Comparison of ENCODE assay signal across 1 cellular context in the genomic region with DNA sequence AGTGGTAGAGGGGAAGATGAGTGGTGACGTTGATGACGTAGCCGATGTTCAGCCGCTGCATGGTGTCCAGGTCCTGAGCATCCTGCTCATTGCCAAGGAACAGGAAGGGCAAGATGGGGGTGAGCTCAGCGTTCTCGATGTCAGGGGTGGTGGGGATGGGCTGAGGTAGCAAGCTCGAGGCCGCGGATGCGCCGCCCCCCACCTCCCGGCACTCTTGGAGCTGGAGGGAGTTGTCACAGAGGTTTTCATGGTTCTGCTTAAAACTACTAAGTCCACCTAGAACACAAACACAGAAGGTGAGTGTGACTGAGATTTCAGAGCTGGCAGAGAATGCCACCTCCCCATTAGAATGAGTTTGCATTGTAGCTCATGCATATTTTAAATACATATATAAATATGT.
TF ChIP-seq lines count a peak whose summit lies in the region.

No MANE protein-coding gene starts in this region.

TF ChIP-seq in K562, 482 proteins besides CTCF, POLR2A, EP300 and RAD21:
- no peak for TF ChIP-seq ZMIZ1 (IDR thresholded peaks at IDR 0.05; ENCODE audit: low read depth in 2 of 2, low read length in 2 of 2)
- TF ChIP-seq ZNF165 (CRISPR knock-in tag; IDR thresholded peaks at IDR 0.05; ENCODE audit: borderline replicate concordance): 0 out of 2 replicates have a peak, but pooled peaks have one; percentile 8
- no peak for TF ChIP-seq BRF1 (IDR thresholded peaks at IDR 0.05; ENCODE audit: borderline replicate concordance, extremely low read depth, insufficient read length)
- TF ChIP-seq IFI16 (CRISPR knock-in tag; IDR thresholded peaks at IDR 0.05): no peak
- no peak for TF ChIP-seq MTA2 (IDR thresholded peaks at IDR 0.05; ENCODE audit: low read depth)
- no peak for TF ChIP-seq SLC30A9 (CRISPR knock-in tag; IDR thresholded peaks at IDR 0.05)
- no peak for TF ChIP-seq FIP1L1 (IDR thresholded peaks at IDR 0.05; ENCODE audit: low read depth, low read length, poor library complexity, severe bottlenecking)
- no peak for TF ChIP-seq BDP1 (IDR thresholded peaks at IDR 0.05; ENCODE audit: insufficient read depth, insufficient read length)
